ENCODE assay signal across 9 cellular contexts in the genomic region with DNA sequence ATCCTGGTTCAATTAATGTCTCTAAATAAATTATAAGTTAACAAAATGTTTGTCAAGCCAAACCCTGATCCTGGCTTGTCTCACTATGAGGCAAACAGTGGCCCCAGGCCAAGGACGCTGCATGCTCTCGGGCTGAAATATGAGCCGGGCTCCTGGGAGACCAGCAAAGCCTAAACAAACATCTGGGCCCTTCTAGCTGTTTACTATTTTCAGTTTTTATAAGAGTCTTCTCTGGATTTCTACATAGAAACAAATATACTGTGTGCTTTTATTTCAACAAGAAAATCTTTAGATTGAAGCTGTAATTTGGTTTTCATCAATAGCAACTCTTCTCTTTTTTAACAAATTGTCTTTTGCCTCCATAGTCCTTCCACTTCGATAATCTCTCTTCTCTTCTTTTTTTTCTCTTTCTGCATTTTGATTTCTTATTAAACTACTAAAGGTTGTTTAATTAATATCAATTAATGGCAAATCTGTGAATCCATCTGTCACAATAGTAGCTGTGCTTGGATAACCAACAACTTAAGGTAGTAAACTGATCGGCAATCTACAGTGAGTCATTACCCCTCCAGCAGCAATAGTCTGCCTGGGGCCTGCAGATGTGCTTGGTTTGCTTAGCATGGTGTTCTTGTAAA.
A peak's percentile ranks its signal among the peaks of the same experiment; 100 is the strongest.
DNase-seq lines count a peak whose midpoint lies in the region; ATAC-seq lines count a peak whose summit lies in the region.
"Had no signal": no experiment of that assay in that cellular context is flagged by ENCODE, and none has a peak within 500 bp of the region (broad histone marks: within the 10 kb centered on the region; RNA-seq: fewer than 3 reads in every experiment).

No MANE protein-coding gene starts in this region.

- no peak overlapping the region for H2AK5ac ChIP-seq in mesendoderm (ENCODE audit: low read length)

- H3K4me1 ChIP-seq in mesendoderm (ENCODE audit: control insufficient read depth, low read depth, low read length) = no peaks in the 10 kb centered on the region

- no peak overlapping the region for H3K18ac ChIP-seq in mesendoderm (ENCODE audit: low read length)

- no peak overlapping the region for H3K4me3 Mint-ChIP-seq in activated T-helper 17 cell treated with anti-CD3 and anti-CD28 coated beads, Interleukin-2, amount 50 U/mL, for 72 hours

- no peak overlapping the region for H3K23ac ChIP-seq in mesendoderm (ENCODE audit: low read length)

- H2BK15ac ChIP-seq in mesendoderm (replicated peaks; ENCODE audit: low read depth) = no peak overlapping the region

- no peak overlapping the region for H3K27ac ChIP-seq in mesendoderm (ENCODE audit: low read depth, low read length)

- H4K8ac ChIP-seq in mesendoderm (ENCODE audit: low read depth, low read length) = no peak overlapping the region

- no peak overlapping the region for H3K4ac ChIP-seq in mesendoderm (ENCODE audit: low read depth, low read length)

- H3K36me3 ChIP-seq in mesendoderm (ENCODE audit: control insufficient read depth, insufficient read depth, low read length) = no peaks in the 10 kb centered on the region

- no peak overlapping the region for H3K27ac Mint-ChIP-seq in activated T-helper 17 cell treated with anti-CD3 and anti-CD28 coated beads, Interleukin-2, amount 50 U/mL, for 72 hours

- no peak overlapping the region for H3K9ac ChIP-seq in mesendoderm (ENCODE audit: low read length)

- ATAC-seq in HG02678 (IDR thresholded peaks at IDR 0.05; ENCODE audit: unreplicated experiment) = no peak
- no peak for ATAC-seq in HG03025 (IDR thresholded peaks at IDR 0.05; ENCODE audit: low FRiP score, unreplicated experiment)
- ATAC-seq in activated T-helper 17 cell treated with anti-CD3 and anti-CD28 coated beads, Interleukin-2, amount 50 U/mL, for 72 hours (replicated peaks) = no peak
- ATAC-seq: GM12878 had no signal

- no peaks in the 10 kb centered on the region for H3K36me3 Mint-ChIP-seq in activated T-helper 17 cell treated with anti-CD3 and anti-CD28 coated beads, Interleukin-2, amount 50 U/mL, for 72 hours (ENCODE audit: low read depth)

- DNase-seq in C1 segment of cervical spinal cord (lab: John Stamatoyannopoulos, UW) = peak in 11 of 14 donors; percentile 1 to 53 (median 19)
- peak; percentile 6 for DNase-seq in NCI-H2081 treated with DMSO at 0.1 percent for 48 hours (lab: John Stamatoyannopoulos, UW)
- peak; percentile 4 for DNase-seq in cerebellar cortex (ENCODE audit: low spot score)
- DNase-seq in mesendoderm = peak; percentile 79
- DNase-seq in GM19238 (ENCODE audit: insufficient read length, low spot score) = no peak

- no peaks in the 10 kb centered on the region for H3K27me3 ChIP-seq in mesendoderm (ENCODE audit: insufficient read depth, low read length, poor library complexity)

- no peak overlapping the region for H2BK5ac ChIP-seq in mesendoderm (ENCODE audit: low read length)

- no peak overlapping the region for H3K4me2 ChIP-seq in mesendoderm (ENCODE audit: low read length)

- peaks cover 32% of the 10 kb centered on the region for H3K27me3 Mint-ChIP-seq in activated T-helper 17 cell treated with anti-CD3 and anti-CD28 coated beads, Interleukin-2, amount 50 U/mL, for 72 hours

- no peak overlapping the region for H2BK120ac ChIP-seq in mesendoderm (ENCODE audit: low read depth, low read length)

- H3K79me1 ChIP-seq in mesendoderm (ENCODE audit: low read length) = no peaks in the 10 kb centered on the region

- H3K56ac ChIP-seq in mesendoderm (ENCODE audit: low read length) = no peak overlapping the region

- no peaks in the 10 kb centered on the region for H3K9me3 Mint-ChIP-seq in activated T-helper 17 cell treated with anti-CD3 and anti-CD28 coated beads, Interleukin-2, amount 50 U/mL, for 72 hours

- no peaks in the 10 kb centered on the region for H3K4me1 Mint-ChIP-seq in activated T-helper 17 cell treated with anti-CD3 and anti-CD28 coated beads, Interleukin-2, amount 50 U/mL, for 72 hours

- no CpG with 5 or more reads among the region's 5 CpGs for WGBS in mesendoderm (ENCODE audit: extremely low coverage, insufficient coverage, low lambda C conversion rate)

- no peak overlapping the region for H4K5ac ChIP-seq in mesendoderm (ENCODE audit: low read length)

- H3K79me2 ChIP-seq in mesendoderm (ENCODE audit: control insufficient read depth, insufficient read depth, low read length) = no peaks in the 10 kb centered on the region

- H3K4me3 ChIP-seq in mesendoderm (ENCODE audit: low read length) = no peak overlapping the region
- H3K4me3 ChIP-seq: GM12878 had no signal
